In the genomic region with DNA sequence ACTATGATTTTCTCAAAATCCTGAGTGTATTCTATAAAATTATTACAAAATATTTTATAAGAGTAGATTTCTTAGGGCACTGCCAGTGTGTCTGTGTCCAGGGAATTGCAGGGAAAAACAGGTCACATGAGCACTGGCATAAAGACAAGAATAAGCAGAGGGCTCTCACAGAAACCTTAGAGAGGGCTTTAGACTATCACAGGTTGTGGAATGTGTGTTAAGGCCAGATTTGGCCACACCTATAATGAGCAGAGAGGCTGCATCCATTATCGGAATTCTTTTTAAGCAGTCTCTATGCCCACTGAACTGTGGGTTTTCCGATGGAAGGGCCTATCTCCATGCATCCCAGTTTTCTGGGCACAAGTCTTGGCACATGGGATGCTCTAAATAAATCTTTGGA, we compare ENCODE assay signal across 9 cellular contexts.
"Had no signal": no experiment of that assay in that cellular context is flagged by ENCODE, and none has a peak within 500 bp of the region (broad histone marks: within the 10 kb centered on the region; RNA-seq: fewer than 3 reads in every experiment).

No MANE protein-coding gene starts in this region.

- ATAC-seq: HCT116, HepG2 had no signal

- H3K36me3 ChIP-seq: HAP-1 had no signal

- H3K27ac Mint-ChIP-seq: HFFc6, IgD-negative memory B cell had no signal

- H3K4me1 Mint-ChIP-seq: IgD-negative memory B cell had no signal

- H3K4me3 Mint-ChIP-seq: HFFc6, IgD-negative memory B cell had no signal

- DNase-seq: GM23248, GOT3, H7, HFFc6 had no signal

- H3K4me3 ChIP-seq: GM23248, HAP-1 had no signal

- H3K9ac ChIP-seq: GM23248 had no signal

- H3K27ac ChIP-seq: GM23248, HL-60 had no signal

- H3K9me3 Mint-ChIP-seq: HFFc6 had no signal
